ENCODE assay signal across 8 cellular contexts in genomic region chr11:35418847-35419712, GRCh38. TPM values are rescaled to one million over a fixed set of nuclear protein-coding genes. Genes with fewer than 3 reads are reported as not detected.
DNase-seq lines count a peak whose midpoint lies in the region; ATAC-seq, FAIRE-seq and TF ChIP-seq lines count a peak whose summit lies in the region.

Gene SLC1A2 (minus strand): TSS chr11:35419558. CDS start chr11:35418966, 592 bp downstream.

- peaks cover 8 to 67% of the 10 kb centered on the region in 2 experiments; a peak in 4 of 5 replicates for H3K27me3 ChIP-seq in HepG2 (ENCODE audit: control insufficient read depth in 1 of 2, insufficient read depth in 2 of 2, low read length in 2 of 2)

- no peak within 1 kb of the TSS for H3K27ac ChIP-seq in HepG2 (ENCODE audit: extremely low read length, insufficient read depth, low read length)
- peak within 1 kb of the TSS; percentile 42 for H3K27ac ChIP-seq in substantia nigra (ENCODE audit: low read depth, low read length, poor library complexity, severe bottlenecking)

- H3K4me3 Mint-ChIP-seq in chondrocyte (ENCODE audit: unreplicated experiment) = peak within 1 kb of the TSS; percentile 70

- H3K9me3 ChIP-seq in HepG2 (ENCODE audit: low read length) = no peaks in the 10 kb centered on the region

- H3K4me1 Mint-ChIP-seq in chondrocyte (ENCODE audit: low read depth) = peaks cover 15% of the 10 kb centered on the region

- H3K36me3 ChIP-seq in HepG2 (replicated peaks in 1 of 2; ENCODE audit: control insufficient read depth in 1 of 2, insufficient read depth in 2 of 2, low read length in 2 of 2) = no peaks in the 10 kb centered on the region

- no peak for TF ChIP-seq RAD21 in HepG2 (CRISPR knock-in tag; IDR thresholded peaks at IDR 0.05)

- H3K4me1 ChIP-seq in HepG2 (ENCODE audit: insufficient read depth, low read length) = no peaks in the 10 kb centered on the region

- intact Hi-C loops in HepG2 (cut with micrococcal nuclease; ENCODE audit: unreplicated experiment) = no loop called here

- no peaks in the 10 kb centered on the region for H3K9me3 Mint-ChIP-seq in chondrocyte (ENCODE audit: low read depth)

- in situ Hi-C loops in HepG2 (cut with HindIII; ENCODE audit: extremely low pct_ligation_motif_present, low pct_unique_long_range_greater_than_20kb) = no loop called here

- ATAC-seq in HepG2 (peak; percentile 77), GM19397 (IDR thresholded peaks at IDR 0.05; ENCODE audit: unreplicated experiment) (no peak), HG02623 (IDR thresholded peaks at IDR 0.05; ENCODE audit: unreplicated experiment) (no peak)

- no peaks in the 10 kb centered on the region for H4K20me1 ChIP-seq in HepG2 (ENCODE audit: insufficient read depth, low read length)

- FAIRE-seq in HepG2 (lab: Jason Lieb, UNC) = no peak

- no peaks in the 10 kb centered on the region for H3K36me3 Mint-ChIP-seq in chondrocyte (ENCODE audit: low read depth)

- no peaks in the 10 kb centered on the region for H3K79me2 ChIP-seq in HepG2 (ENCODE audit: insufficient read depth, low read length)

- peak; percentile 74 for DNase-seq in NCI-H748 (lab: John Stamatoyannopoulos, UW; ENCODE audit: unreplicated experiment)
- DNase-seq in NCI-H748 treated with DMSO at 0.1 percent for 48 hours (lab: John Stamatoyannopoulos, UW) = no peak
- peak; percentile 53 to 85 for DNase-seq in NCI-H526 (lab: John Stamatoyannopoulos, UW)
- DNase-seq in chondrocyte (ENCODE audit: low spot score) = no peak
- DNase-seq in HepG2 (ENCODE audit: low spot score) = no peak
- peak in 35 of 49 donors; percentile 19 to 81 (median 56) for DNase-seq in substantia nigra (lab: John Stamatoyannopoulos, UW)

- no peak within 1 kb of the TSS for H3K9ac ChIP-seq in HepG2 (ENCODE audit: insufficient read depth, low read depth, low read length)

- POLR2A ChIA-PET in HepG2 (lab: Yijun Ruan, JAX) = no interaction called here

- H3K27me3 Mint-ChIP-seq in chondrocyte (ENCODE audit: low read depth) = peaks cover 83% of the 10 kb centered on the region

- WGBS in HepG2 (ENCODE audit: low lambda C conversion rate) = 31% methylated on average over 26 of the region's 100 CpGs

- H2AFZ ChIP-seq in HepG2 (ENCODE audit: low read length) = no peak within 1 kb of the TSS

- TF ChIP-seq CTCF in chondrocyte (IDR thresholded peaks at IDR 0.05) = peak; percentile 3
- no peak for TF ChIP-seq CTCF in HepG2 (CRISPR knock-in tag; IDR thresholded peaks at IDR 0.05)

- no peak for TF ChIP-seq POLR2A in HepG2 (IDR thresholded peaks at IDR 0.05; ENCODE audit: insufficient read depth in 1 of 2, low read depth in 2 of 2, low read length in 2 of 2)

- peak within 1 kb of the TSS in 1 of 3 experiments; percentile 15; a peak in 2 of 6 replicates for H3K4me3 ChIP-seq in HepG2 (replicated peaks in 1 of 3; ENCODE audit: insufficient read depth in 1 of 3, low read depth in 2 of 3, low read length in 3 of 3)

- no peak within 1 kb of the TSS for H3K27ac Mint-ChIP-seq in chondrocyte (ENCODE audit: unreplicated experiment)

- no TSS peak for BruUV-seq in HepG2 (replicated peaks; lab: Mats Ljungman, UMichigan)

- peak within 1 kb of the TSS; percentile 48 for H3K4me2 ChIP-seq in HepG2 (ENCODE audit: low read depth, low read length)

- CTCF ChIA-PET in HepG2 (lab: Yijun Ruan, JAX; ENCODE audit: low intra/inter-chr PET ratio, low total read pairs) = no interaction called here

- TF ChIP-seq EP300 in HepG2 (IDR thresholded peaks at IDR 0.05; ENCODE audit: low read depth in 2 of 2, low read length in 2 of 2) (no peak), HepG2 (CRISPR knock-in tag; IDR thresholded peaks at IDR 0.05; ENCODE audit: borderline replicate concordance) (no peak)

TF ChIP-seq in HepG2, 621 proteins besides CTCF, POLR2A, EP300 and RAD21:
- TF ChIP-seq, protein P1, sequence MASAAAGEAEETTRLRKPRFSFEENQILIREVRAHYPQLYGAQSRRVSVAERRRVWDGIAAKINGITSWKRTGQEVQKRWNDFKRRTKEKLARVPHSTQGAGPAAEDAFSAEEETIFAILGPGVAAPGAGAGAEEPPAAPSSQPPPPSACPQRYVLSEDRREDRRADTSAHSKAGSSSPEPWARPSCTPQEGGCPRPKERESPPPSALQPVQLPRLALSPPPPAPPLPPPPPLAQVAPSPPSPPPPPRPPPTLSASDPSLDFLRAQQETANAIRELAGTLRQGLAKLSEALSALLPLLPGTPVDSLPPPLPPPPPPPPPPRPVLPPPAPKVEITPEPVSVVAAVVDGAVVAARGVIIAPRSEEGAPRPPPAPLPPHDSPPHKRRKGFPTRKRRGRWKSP (CRISPR knock-in tag; IDR thresholded peaks at IDR 0.05) = peak; percentile 60; the same call in 1 of the 2 replicates
- TF ChIP-seq CBX1 (IDR thresholded peaks at IDR 0.05; ENCODE audit: low read depth) (no peak), ZNF800 (CRISPR knock-in tag; IDR thresholded peaks at IDR 0.05) (peak; percentile 96), SCMH1 (CRISPR knock-in tag; IDR thresholded peaks at IDR 0.05; ENCODE audit: borderline replicate concordance) (no peak)

RNA-seq across cellular contexts. Expression of gene SLC1A2, which starts in this region (rescaled TPM):
- total RNA-seq in chondrocyte (0.10 to 1.1 TPM (median 0.26 TPM) in 3 replicates), HepG2 (2016; rRNA removed; fragmentation: Illumina TruSeq; extraction: Trizol) (16.5 and 23.2 TPM in 2 replicates)
- total RNA-seq in HepG2 (2016; cell fraction: cytosol; rRNA removed; fragmentation: Illumina TruSeq; extraction: Trizol; ENCODE audit: low read depth) = 1.9 and 2.6 TPM in 2 replicates
- 16.3 and 22.3 TPM in 2 replicates for total RNA-seq in HepG2 (2016; cell fraction: insoluble cytoplasmic fraction; rRNA removed; fragmentation: Illumina TruSeq; extraction: Trizol)
- 5.3 and 5.4 TPM in 2 replicates for total RNA-seq in HepG2 (2016; cell fraction: membrane; rRNA removed; fragmentation: Illumina TruSeq; extraction: Trizol)
- total RNA-seq in HepG2 (2016; cell fraction: nucleus; rRNA removed; fragmentation: Illumina TruSeq; extraction: Trizol) = 34.4 and 35.7 TPM in 2 replicates
- 43.2 and 47.1 TPM in 2 replicates for polyA plus RNA-seq in HepG2 (2011; rRNA removed)
- 22.2 and 39.6 TPM in 2 replicates for polyA plus RNA-seq in HepG2 (2011; cell fraction: cytosol; rRNA removed)
- 29.2 and 40.9 TPM in 2 replicates for polyA plus RNA-seq in HepG2 (2011; cell fraction: nucleus; rRNA removed)
- 42.0 and 55.4 TPM in 2 replicates for polyA plus RNA-seq in HepG2 (2012)
- 0.77 and 1.0 TPM in 2 replicates for polyA plus RNA-seq in HepG2 (2016; cell fraction: cytosol; fragmentation: Illumina TruSeq; extraction: Trizol; ENCODE audit: low read depth)
- 5.4 and 6.4 TPM in 2 replicates for polyA plus RNA-seq in HepG2 (2016; cell fraction: insoluble cytoplasmic fraction; fragmentation: Illumina TruSeq; extraction: Trizol; ENCODE audit: low read depth)
- 1.1 and 1.5 TPM in 2 replicates for polyA plus RNA-seq in HepG2 (2016; cell fraction: membrane; fragmentation: Illumina TruSeq; extraction: Trizol; ENCODE audit: low read depth)
- 15.3 and 15.8 TPM in 2 replicates for polyA plus RNA-seq in HepG2 (2016; cell fraction: nucleus; fragmentation: Illumina TruSeq; extraction: Trizol; ENCODE audit: insufficient read depth, low read depth)
- polyA minus RNA-seq in HepG2 (2011; rRNA and poly(A)+ RNA removed; ENCODE audit: low replicate concordance) = 0.12 and 435 TPM in 2 replicates
- 92.0 and 179 TPM in 2 replicates for polyA minus RNA-seq in HepG2 (2011; cell fraction: cytosol; rRNA and poly(A)+ RNA removed)
- polyA minus RNA-seq in HepG2 (2011; cell fraction: nucleus; rRNA and poly(A)+ RNA removed) = 140 and 207 TPM in 2 replicates

Comparison
In these comparisons a context has a peak if more than half of its experiments do, and no peak if none do; other contexts are left out.
1. DNase-seq: peak in NCI-H748 (single experiment), NCI-H526 (2 of 2) and substantia nigra (35 of 49); none in NCI-H748 treated with DMSO at 0.1 percent for 48 hours (single experiment), chondrocyte (single experiment) and HepG2 (single experiment).